18 cellular contexts compared by ENCODE assay signal in the genomic region with DNA sequence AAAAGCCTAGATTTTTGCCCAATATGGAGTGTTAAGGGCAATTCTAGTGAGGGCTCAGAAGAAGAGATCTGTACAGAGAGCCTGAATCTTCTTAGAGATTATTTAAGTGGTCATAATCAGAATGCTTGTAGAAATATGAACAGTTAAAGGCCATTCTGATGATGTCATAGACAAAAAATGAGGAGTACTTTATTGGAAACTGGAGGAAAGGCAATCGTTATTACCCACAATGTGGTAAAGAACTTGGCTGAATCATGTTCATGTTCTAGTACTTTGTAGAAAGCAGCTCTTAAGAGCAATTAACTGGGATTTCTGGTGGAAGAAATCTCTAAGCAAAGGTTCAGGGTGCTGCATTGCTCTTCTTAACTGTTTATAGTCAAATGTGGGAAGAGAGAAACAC. TPM values are rescaled to one million over a fixed set of nuclear protein-coding genes. Genes with fewer than 3 reads are reported as not detected.
DNase-seq lines count a peak whose midpoint lies in the region; TF ChIP-seq lines count a peak whose summit lies in the region.
"Had no signal": no experiment of that assay in that cellular context is flagged by ENCODE, and none has a peak within 500 bp of the region (broad histone marks: within the 10 kb centered on the region; RNA-seq: fewer than 3 reads in every experiment).

No MANE protein-coding gene starts in this region.

- H3K27me3 Mint-ChIP-seq in Calu3 (ENCODE audit: unreplicated experiment) = no peaks in the 10 kb centered on the region
- no peaks in the 10 kb centered on the region for H3K27me3 Mint-ChIP-seq in activated T-cell treated with anti-CD3 and anti-CD28 coated beads, Interleukin-2, amount 50 U/mL, for 24 hours

- H3K36me3 ChIP-seq in thyroid gland = no peaks in the 10 kb centered on the region
- H3K36me3 ChIP-seq in effector memory CD4-positive, alpha-beta T cell (ENCODE audit: control insufficient read depth, insufficient read depth, low read length) = no peaks in the 10 kb centered on the region
- H3K36me3 ChIP-seq: HAP-1 had no signal

- no peaks in the 10 kb centered on the region for H3K9me3 ChIP-seq in thyroid gland
- no peaks in the 10 kb centered on the region for H3K9me3 ChIP-seq in effector memory CD4-positive, alpha-beta T cell (ENCODE audit: control insufficient read depth, low read length)
- H3K9me3 ChIP-seq: A549, Caco-2, HAP-1 had no signal

- DNase-seq in Calu3 (no peak), NCI-H226 (peak; percentile 63), epithelial cell of esophagus (ENCODE audit: low read depth) (peak; percentile 10), non-pigmented ciliary epithelial cell (ENCODE audit: low read depth) (peak; percentile 56), middle frontal gyrus (ENCODE audit: extremely low spot score, low spot score) (no peak), thyroid gland (no peak)
- DNase-seq in activated T-cell treated with anti-CD3 and anti-CD28 coated beads, Interleukin-2, amount 50 U/mL, for 24 hours = no peak
- no peak for DNase-seq in effector memory CD4-positive, alpha-beta T cell
- DNase-seq: AML-193, Caco-2, DMS53, NCI-H1930, NCI-H2171, NCI-H774 had no signal

- no peak overlapping the region for H3K4me3 ChIP-seq in epithelial cell of esophagus (ENCODE audit: low read length)
- no peak overlapping the region for H3K4me3 ChIP-seq in thyroid gland (replicated peaks in 1 of 3)
- H3K4me3 ChIP-seq in effector memory CD4-positive, alpha-beta T cell (ENCODE audit: insufficient read depth, low read depth, low read length, poor library complexity, severe bottlenecking) = no peak overlapping the region
- H3K4me3 ChIP-seq: A549, HAP-1 had no signal

- H3K9me3 Mint-ChIP-seq in Calu3 (ENCODE audit: low read depth, unreplicated experiment) = peaks cover 2% of the 10 kb centered on the region
- peaks cover 16% of the 10 kb centered on the region for H3K9me3 Mint-ChIP-seq in activated T-cell treated with anti-CD3 and anti-CD28 coated beads, Interleukin-2, amount 50 U/mL, for 24 hours

- 65 to 67% methylated on average over 1 of the region's 1 CpG for WGBS in thyroid gland, 2 donors

- CTCF ChIA-PET in Calu3 (lab: Charles Lee) = no interaction called here

- H3K27ac ChIP-seq in thyroid gland = no peak overlapping the region
- no peak overlapping the region for H3K27ac ChIP-seq in effector memory CD4-positive, alpha-beta T cell (ENCODE audit: insufficient read depth, low read length, poor library complexity, severe bottlenecking)
- H3K27ac ChIP-seq: A549, KMS-11 had no signal

- no peak for TF ChIP-seq POLR2A in thyroid gland (IDR thresholded peaks at IDR 0.05)

- TF ChIP-seq CTCF in Calu3 (IDR thresholded peaks at IDR 0.05; ENCODE audit: unreplicated experiment) (no peak), epithelial cell of esophagus (IDR thresholded peaks at IDR 0.05; ENCODE audit: insufficient read depth, low read depth, low read length, missing control alignments) (no peak), thyroid gland (IDR thresholded peaks at IDR 0.05) (no peak)

- no peaks in the 10 kb centered on the region for H3K36me3 Mint-ChIP-seq in Calu3 (ENCODE audit: insufficient read depth, unreplicated experiment)
- no peaks in the 10 kb centered on the region for H3K36me3 Mint-ChIP-seq in activated T-cell treated with anti-CD3 and anti-CD28 coated beads, Interleukin-2, amount 50 U/mL, for 24 hours (ENCODE audit: low read depth)

- intact Hi-C loops in Calu3 (cut with micrococcal nuclease; ENCODE audit: unreplicated experiment) = no loop called here
- intact Hi-C loops in thyroid gland (cut with DNase I) = no loop called here

- no peak overlapping the region for H3K4me3 Mint-ChIP-seq in Calu3 (ENCODE audit: low read depth, unreplicated experiment)
- H3K4me3 Mint-ChIP-seq in activated T-cell treated with anti-CD3 and anti-CD28 coated beads, Interleukin-2, amount 50 U/mL, for 24 hours = no peak overlapping the region

- no peaks in the 10 kb centered on the region for H3K27me3 ChIP-seq in thyroid gland
- H3K27me3 ChIP-seq in effector memory CD4-positive, alpha-beta T cell (replicated peaks; ENCODE audit: control insufficient read depth, insufficient read depth, low read length, poor library complexity, severe bottlenecking) = no peaks in the 10 kb centered on the region

- H3K27ac Mint-ChIP-seq in Calu3 (ENCODE audit: unreplicated experiment) = peak overlapping the region; percentile 89
- no peak overlapping the region for H3K27ac Mint-ChIP-seq in activated T-cell treated with anti-CD3 and anti-CD28 coated beads, Interleukin-2, amount 50 U/mL, for 24 hours

- H3K4me1 ChIP-seq in thyroid gland = no peaks in the 10 kb centered on the region
- H3K4me1 ChIP-seq in effector memory CD4-positive, alpha-beta T cell (ENCODE audit: control insufficient read depth, insufficient read depth, low read length, poor library complexity, severe bottlenecking) = no peaks in the 10 kb centered on the region
- H3K4me1 ChIP-seq: A549, Caco-2, HAP-1 had no signal

- BruUV-seq in Calu3 (replicated peaks; lab: Mats Ljungman, UMichigan) = no TSS peak

- H3K4me1 Mint-ChIP-seq in Calu3 (ENCODE audit: low read depth, unreplicated experiment) = peaks cover 35% of the 10 kb centered on the region
- no peaks in the 10 kb centered on the region for H3K4me1 Mint-ChIP-seq in activated T-cell treated with anti-CD3 and anti-CD28 coated beads, Interleukin-2, amount 50 U/mL, for 24 hours (ENCODE audit: low read depth)

RNA-seq across cellular contexts. Expression of a gene that starts 36.4 kb away (rescaled TPM):
- total RNA-seq in Calu3 (2022) = 2.9 and 4.8 TPM in 2 replicates
- not detected for total RNA-seq in thyroid gland
- total RNA-seq: Caco-2, NCI-H460 had no signal

Comparison
In these comparisons a context has a peak if more than half of its experiments do, and no peak if none do; other contexts are left out.
1. DNase-seq: peak in NCI-H226 (single experiment), epithelial cell of esophagus (single experiment) and non-pigmented ciliary epithelial cell (single experiment); none in Calu3 (single experiment), activated T-cell treated with anti-CD3 and anti-CD28 coated beads, Interleukin-2, amount 50 U/mL, for 24 hours (single experiment), middle frontal gyrus (single experiment), thyroid gland (0 of 2) and effector memory CD4-positive, alpha-beta T cell (0 of 3).